Comparison of ENCODE assay signal across 31 cellular contexts in genomic region chr15:51288143-51289065, GRCh38. TPM values are rescaled to one million over a fixed set of nuclear protein-coding genes. Genes with fewer than 3 reads are reported as not detected.
DNase-seq lines count a peak whose midpoint lies in the region; ATAC-seq, FAIRE-seq and TF ChIP-seq lines count a peak whose summit lies in the region.
"Had no signal": no experiment of that assay in that cellular context is flagged by ENCODE, and none has a peak within 500 bp of the region (broad histone marks: within the 10 kb centered on the region; RNA-seq: fewer than 3 reads in every experiment).

No MANE protein-coding gene starts in this region.

- peaks cover 7% of the 10 kb centered on the region for H3K27me3 Mint-ChIP-seq in endothelial cell (ENCODE audit: unreplicated experiment)
- H3K27me3 Mint-ChIP-seq: stimulated activated naive CD8-positive, alpha-beta T cell treated with anti-CD3 and anti-CD28 coated beads, Interleukin-15, amount 100 ng/mL, for 72 hours had no signal

- TF ChIP-seq CTCF in fibroblast of the aortic adventitia (IDR thresholded peaks at IDR 0.05; ENCODE audit: insufficient read depth, low read length) (no peak), endothelial cell (IDR thresholded peaks at IDR 0.05; ENCODE audit: unreplicated experiment) (no peak), D721Med (IDR thresholded peaks at IDR 0.05; ENCODE audit: insufficient read depth, missing control alignments) (no peak)

- H3K36me3 Mint-ChIP-seq in endothelial cell (ENCODE audit: low read depth, unreplicated experiment): no peaks in the 10 kb centered on the region
- H3K36me3 Mint-ChIP-seq: activated naive CD8-positive, alpha-beta T cell treated with anti-CD3 and anti-CD28 coated beads for 36 hours; CD8-positive, alpha-beta T cell had no signal

- no peak overlapping the region for H3K4me3 ChIP-seq in fibroblast of the aortic adventitia (ENCODE audit: low read depth, low read length)
- H3K4me3 ChIP-seq: HAP-1, thyroid gland had no signal

- H3K4me3 Mint-ChIP-seq in endothelial cell (ENCODE audit: unreplicated experiment): no peak overlapping the region
- H3K4me3 Mint-ChIP-seq: activated naive CD8-positive, alpha-beta T cell treated with anti-CD3 and anti-CD28 coated beads for 36 hours; CD8-positive, alpha-beta T cell; stimulated activated naive CD8-positive, alpha-beta T cell treated with anti-CD3 and anti-CD28 coated beads, Interleukin-15, amount 100 ng/mL, for 72 hours had no signal

- no peak for FAIRE-seq in D721Med (lab: Jason Lieb, UNC)
- FAIRE-seq: G401.6, GM19239 had no signal

- DNase-seq in AG20443 (ENCODE audit: low spot score) (peak; percentile 51), NCI-H226 (peak; percentile 89), fibroblast of the aortic adventitia (ENCODE audit: low read depth) (peak; percentile 34), myocyte (ENCODE audit: low read depth) (peak; percentile 57), endothelial cell (ENCODE audit: low spot score) (no peak), D721Med (ENCODE audit: insufficient read length, low spot score) (no peak)
- DNase-seq: activated effector memory CD4-positive, alpha-beta T cell treated with Interleukin-2 at 50 U/mL for 16 hours; activated naive CD8-positive, alpha-beta T cell treated with anti-CD3 and anti-CD28 coated beads for 36 hours; activated T-cell treated with anti-CD3 and anti-CD28 coated beads for 4 hours; AML-193; CD8-positive, alpha-beta T cell; central memory CD4-positive, alpha-beta T cell; dermis blood vessel endothelial cell; Karpas-422; MV-4-11; NCI-H1694 treated with DMSO at 0.1 percent for 48 hours; NCI-H524; NK-92 treated with Interleukin-12 subunit alpha and Interleukin-12 subunit beta, amount 100 ng/mL, for 24 hours; PC-3; stimulated activated naive CD8-positive, alpha-beta T cell treated with anti-CD3 and anti-CD28 coated beads, Interleukin-15, amount 100 ng/mL, for 72 hours; T-helper 2 cell; thyroid gland had no signal

- H3K27ac Mint-ChIP-seq in endothelial cell (ENCODE audit: unreplicated experiment): no peak overlapping the region
- H3K27ac Mint-ChIP-seq: activated naive CD8-positive, alpha-beta T cell treated with anti-CD3 and anti-CD28 coated beads for 36 hours; CD8-positive, alpha-beta T cell; stimulated activated naive CD8-positive, alpha-beta T cell treated with anti-CD3 and anti-CD28 coated beads, Interleukin-15, amount 100 ng/mL, for 72 hours had no signal

- no peak for ATAC-seq in GM21619 (IDR thresholded peaks at IDR 0.05; ENCODE audit: unreplicated experiment)
- ATAC-seq in HG02970 (IDR thresholded peaks at IDR 0.05; ENCODE audit: low FRiP score, unreplicated experiment): no peak
- ATAC-seq: CD8-positive, alpha-beta T cell; PC-3; stimulated activated naive CD8-positive, alpha-beta T cell treated with anti-CD3 and anti-CD28 coated beads, Interleukin-15, amount 100 ng/mL, for 72 hours had no signal

- no peaks in the 10 kb centered on the region for H3K4me1 Mint-ChIP-seq in endothelial cell (ENCODE audit: unreplicated experiment)
- H3K4me1 Mint-ChIP-seq: activated naive CD8-positive, alpha-beta T cell treated with anti-CD3 and anti-CD28 coated beads for 36 hours; stimulated activated naive CD8-positive, alpha-beta T cell treated with anti-CD3 and anti-CD28 coated beads, Interleukin-15, amount 100 ng/mL, for 72 hours had no signal

- no peaks in the 10 kb centered on the region for H3K9me3 Mint-ChIP-seq in endothelial cell (ENCODE audit: unreplicated experiment)
- H3K9me3 Mint-ChIP-seq: CD8-positive, alpha-beta T cell had no signal

RNA-seq across cellular contexts. Expression of gene CYP19A1, which starts 50.0 kb away (rescaled TPM):
- total RNA-seq in fibroblast of the aortic adventitia (ENCODE audit: low replicate concordance) (0.98 and 3.1 TPM in 2 replicates), myocyte (1.3 and 5.8 TPM in 2 replicates), endothelial cell (ENCODE audit: unreplicated experiment) (not detected)
- polyA plus RNA-seq in myocyte (2012): 0.26 TPM
- total RNA-seq: A172; activated naive CD8-positive, alpha-beta T cell treated with anti-CD3 and anti-CD28 coated beads for 36 hours; CD8-positive, alpha-beta T cell; dermis blood vessel endothelial cell; kidney epithelial cell; lung microvascular endothelial cell; PC-3; pulmonary artery endothelial cell had no signal

RNA-seq across cellular contexts. Expression of gene GLDN, which starts 53.1 kb away (rescaled TPM):
- total RNA-seq in fibroblast of the aortic adventitia (ENCODE audit: low replicate concordance): 0.49 and 13.3 TPM in 2 replicates
- 0.32 TPM in 1 of 2 replicates, not detected in the other for total RNA-seq in myocyte
- 0.13 TPM for polyA plus RNA-seq in myocyte (2012)
- total RNA-seq in endothelial cell (ENCODE audit: unreplicated experiment): 0.21 TPM
- total RNA-seq: activated naive CD8-positive, alpha-beta T cell treated with anti-CD3 and anti-CD28 coated beads for 36 hours; CD8-positive, alpha-beta T cell; dermis blood vessel endothelial cell; kidney epithelial cell; lung microvascular endothelial cell; pulmonary artery endothelial cell had no signal

Comparison
In these comparisons a context has a peak if more than half of its experiments do, and no peak if none do; other contexts are left out.
1. DNase-seq: peak in AG20443 (single experiment), NCI-H226 (single experiment), fibroblast of the aortic adventitia (single experiment) and myocyte (single experiment); none in endothelial cell (single experiment) and D721Med (single experiment).